17 cellular contexts compared by ENCODE assay signal in genomic region chr9:131605770-131606590, GRCh38.
DNase-seq lines count a peak whose midpoint lies in the region; FAIRE-seq and TF ChIP-seq lines count a peak whose summit lies in the region.
"Had no signal": no experiment of that assay in that cellular context is flagged by ENCODE, and none has a peak within 500 bp of the region (broad histone marks: within the 10 kb centered on the region; RNA-seq: fewer than 3 reads in every experiment).

No MANE protein-coding gene starts in this region.

- peak overlapping the region; percentile 28 for H3K27ac Mint-ChIP-seq in activated CD4-positive, alpha-beta memory T cell treated with anti-CD3 and anti-CD28 coated beads, Interleukin-2, amount 10 ng/mL, durations not matched to agents 7 days and 5 days
- H3K27ac Mint-ChIP-seq in activated CD4-positive, alpha-beta memory T cell treated with anti-CD3 and anti-CD28 coated beads for 36 hours: no peak overlapping the region

- H3K27me3 ChIP-seq in hepatocyte (no peaks in the 10 kb centered on the region), small intestine (ENCODE audit: control insufficient read depth in 2 of 2, insufficient read depth in 2 of 2, low read length in 2 of 2) (no peaks in the 10 kb centered on the region)
- H3K27me3 ChIP-seq: gastrocnemius medialis had no signal

- no peak overlapping the region for H3K4me2 ChIP-seq in hepatocyte

- no peak for TF ChIP-seq CTCF in hepatocyte (IDR thresholded peaks at IDR 0.05; ENCODE audit: poor library complexity)

- no peaks in the 10 kb centered on the region for H3K4me1 Mint-ChIP-seq in activated CD4-positive, alpha-beta memory T cell treated with anti-CD3 and anti-CD28 coated beads, Interleukin-2, amount 10 ng/mL, durations not matched to agents 7 days and 5 days
- H3K4me1 Mint-ChIP-seq in activated CD4-positive, alpha-beta memory T cell treated with anti-CD3 and anti-CD28 coated beads for 36 hours (ENCODE audit: low read depth): no peaks in the 10 kb centered on the region

- H3K9me3 Mint-ChIP-seq in activated CD4-positive, alpha-beta memory T cell treated with anti-CD3 and anti-CD28 coated beads, Interleukin-2, amount 10 ng/mL, durations not matched to agents 7 days and 5 days: no peaks in the 10 kb centered on the region
- no peaks in the 10 kb centered on the region for H3K9me3 Mint-ChIP-seq in activated CD4-positive, alpha-beta memory T cell treated with anti-CD3 and anti-CD28 coated beads for 36 hours

- intact Hi-C loops in activated CD4-positive, alpha-beta memory T cell treated with anti-CD3 and anti-CD28 coated beads for 36 hours (cut with micrococcal nuclease): no loop called here

- H3K4me3 Mint-ChIP-seq in activated CD4-positive, alpha-beta memory T cell treated with anti-CD3 and anti-CD28 coated beads, Interleukin-2, amount 10 ng/mL, durations not matched to agents 7 days and 5 days: no peak overlapping the region
- no peak overlapping the region for H3K4me3 Mint-ChIP-seq in activated CD4-positive, alpha-beta memory T cell treated with anti-CD3 and anti-CD28 coated beads for 36 hours

- no peaks in the 10 kb centered on the region for H3K9me2 ChIP-seq in hepatocyte (replicated peaks; ENCODE audit: insufficient read depth)

- peak overlapping the region; percentile 98 for H3K27ac ChIP-seq in hepatocyte
- no peak overlapping the region for H3K27ac ChIP-seq in small intestine (ENCODE audit: low read depth in 1 of 2, low read length in 1 of 2)
- H3K27ac ChIP-seq: gastrocnemius medialis had no signal

- no peak overlapping the region for H3K4me3 ChIP-seq in hepatocyte
- H3K4me3 ChIP-seq in small intestine (ENCODE audit: low read depth in 1 of 2, low read length in 2 of 2): no peak overlapping the region
- H3K4me3 ChIP-seq: gastrocnemius medialis had no signal

- peaks cover 78% of the 10 kb centered on the region for H3K36me3 Mint-ChIP-seq in activated CD4-positive, alpha-beta memory T cell treated with anti-CD3 and anti-CD28 coated beads, Interleukin-2, amount 10 ng/mL, durations not matched to agents 7 days and 5 days (ENCODE audit: low read depth)
- H3K36me3 Mint-ChIP-seq in activated CD4-positive, alpha-beta memory T cell treated with anti-CD3 and anti-CD28 coated beads for 36 hours: peaks cover 29% of the 10 kb centered on the region

- no peaks in the 10 kb centered on the region for H3K9me3 ChIP-seq in hepatocyte (ENCODE audit: low read depth)
- no peaks in the 10 kb centered on the region for H3K9me3 ChIP-seq in small intestine (ENCODE audit: control insufficient read depth, low read depth)
- H3K9me3 ChIP-seq: gastrocnemius medialis had no signal

- WGBS in hepatocyte (ENCODE audit: low lambda C conversion rate, missing lambda C conversion rate): 63% methylated on average over 9 of the region's 9 CpGs
- WGBS in small intestine, 3 donors: 27 to 58% (median 38%) methylated on average over 9 of the region's 9 CpGs

- peaks cover 6% of the 10 kb centered on the region for H3K79me2 ChIP-seq in hepatocyte

- H3K27me3 Mint-ChIP-seq in activated CD4-positive, alpha-beta memory T cell treated with anti-CD3 and anti-CD28 coated beads, Interleukin-2, amount 10 ng/mL, durations not matched to agents 7 days and 5 days: no peaks in the 10 kb centered on the region
- no peaks in the 10 kb centered on the region for H3K27me3 Mint-ChIP-seq in activated CD4-positive, alpha-beta memory T cell treated with anti-CD3 and anti-CD28 coated beads for 36 hours

- no peaks in the 10 kb centered on the region for H3K36me3 ChIP-seq in hepatocyte (replicated peaks; ENCODE audit: insufficient read depth, low read depth)
- peaks cover 8 to 17% of the 10 kb centered on the region in 2 donors for H3K36me3 ChIP-seq in small intestine (ENCODE audit: control insufficient read depth in 2 of 2, insufficient read depth in 2 of 2, low read length in 2 of 2)

- FAIRE-seq in small intestine (lab: Jason Lieb, UNC): no peak
- FAIRE-seq: D721Med had no signal

- POLR2A ChIA-PET in activated CD4-positive, alpha-beta memory T cell treated with anti-CD3 and anti-CD28 coated beads, Interleukin-2, amount 10 ng/mL, durations not matched to agents 7 days and 5 days (lab: Charles Lee): interaction anchor here (1.2 kb wide), 1 partner anchor 18 kb away, joined by 3 read pairs; no protein-coding TSS in a partner anchor
- POLR2A ChIA-PET in activated CD4-positive, alpha-beta memory T cell treated with anti-CD3 and anti-CD28 coated beads for 36 hours (lab: Charles Lee): no interaction called here

- no peak overlapping the region for H2AFZ ChIP-seq in hepatocyte

- no peaks in the 10 kb centered on the region for H4K20me1 ChIP-seq in hepatocyte (ENCODE audit: insufficient read depth, poor library complexity, severe bottlenecking)

- CTCF ChIA-PET in activated CD4-positive, alpha-beta memory T cell treated with anti-CD3 and anti-CD28 coated beads, Interleukin-2, amount 10 ng/mL, durations not matched to agents 7 days and 5 days (lab: Charles Lee): interaction anchor here (0.8 to 1.7 kb wide), 2 partner anchors 14 to 33 kb away, joined by 3 read pairs; no protein-coding TSS in a partner anchor
- CTCF ChIA-PET in activated CD4-positive, alpha-beta memory T cell treated with anti-CD3 and anti-CD28 coated beads for 36 hours (lab: Charles Lee): interaction anchor here (0.6 to 1.1 kb wide), 3 partner anchors 22 to 426 kb away, joined by 3 to 4 read pairs (median 3); no protein-coding TSS in a partner anchor

- H3K4me1 ChIP-seq in hepatocyte (ENCODE audit: insufficient read depth): peaks cover 38% of the 10 kb centered on the region
- no peaks in the 10 kb centered on the region for H3K4me1 ChIP-seq in small intestine (ENCODE audit: control insufficient read depth in 2 of 2, insufficient read depth in 1 of 2, low read depth in 1 of 2, low read length in 1 of 2)

- no peak for DNase-seq in activated CD4-positive, alpha-beta memory T cell treated with anti-CD3 and anti-CD28 coated beads, Interleukin-2, amount 10 ng/mL, durations not matched to agents 7 days and 5 days
- DNase-seq in activated CD4-positive, alpha-beta memory T cell treated with anti-CD3 and anti-CD28 coated beads for 36 hours: no peak
- peak; percentile 64 for DNase-seq in SW480 (ENCODE audit: low spot score)
- peak; percentile 88 for DNase-seq in hepatocyte (ENCODE audit: low spot score)
- peak; percentile 85 for DNase-seq in small intestine
- no peak for DNase-seq in anterior cingulate cortex (lab: John Stamatoyannopoulos, UW)
- DNase-seq in HUDEP-2 (lab: John Stamatoyannopoulos, UW; ENCODE audit: unreplicated experiment in 76 of 76): no peak
- no peak for DNase-seq in DMS 273 treated with DMSO at 0.1 percent for 48 hours (lab: John Stamatoyannopoulos, UW)
- DNase-seq: activated naive CD4-positive, alpha-beta T cell; gastrocnemius medialis; HCEC 1CT; NCI-H146; NCI-H345; Right ventricle myocardium superior; stimulated activated CD4-positive, alpha-beta T cell treated with anti-CD3 and anti-CD28 coated beads, Interleukin-2, amount 100 ng/mL, for 24 hours; T1000 had no signal

Comparison
In these comparisons a context has a peak if more than half of its experiments do, and no peak if none do; other contexts are left out.
1. DNase-seq: peak in SW480 (single experiment), hepatocyte (single experiment) and small intestine (single experiment); none in activated CD4-positive, alpha-beta memory T cell treated with anti-CD3 and anti-CD28 coated beads, Interleukin-2, amount 10 ng/mL, durations not matched to agents 7 days and 5 days (single experiment), activated CD4-positive, alpha-beta memory T cell treated with anti-CD3 and anti-CD28 coated beads for 36 hours (single experiment), anterior cingulate cortex (0 of 58), HUDEP-2 (0 of 76) and DMS 273 treated with DMSO at 0.1 percent for 48 hours (single experiment).